Comparison of ENCODE assay signal across 13 cellular contexts in genomic region chr3:197753263-197753662, GRCh38. TPM values are rescaled to one million over a fixed set of nuclear protein-coding genes. Genes with fewer than 3 reads are reported as not detected.
A peak's percentile ranks its signal among the peaks of the same experiment; 100 is the strongest.
DNase-seq lines count a peak whose midpoint lies in the region; ATAC-seq and TF ChIP-seq lines count a peak whose summit lies in the region.
"Had no signal": no experiment of that assay in that cellular context is flagged by ENCODE, and none has a peak within 500 bp of the region (broad histone marks: within the 10 kb centered on the region; RNA-seq: fewer than 3 reads in every experiment).

No MANE protein-coding gene starts in this region.

- H2BK120ac ChIP-seq in IMR-90 (ENCODE audit: low read depth, low read length), result no peak overlapping the region

- H3K79me1 ChIP-seq in IMR-90 (ENCODE audit: low read depth in 1 of 2, low read length in 2 of 2), result peaks cover 10 to 36% of the 10 kb centered on the region in 2 experiments; a peak in 3 of 4 replicates

- H3K56ac ChIP-seq in IMR-90 (ENCODE audit: extremely low read depth, insufficient read depth, low read length), result no peak overlapping the region

- no peak overlapping the region for H3K4me3 Mint-ChIP-seq in activated T-cell treated with anti-CD3 and anti-CD28 coated beads, Interleukin-2, amount 50 U/mL, for 24 hours
- no peak overlapping the region for H3K4me3 Mint-ChIP-seq in central memory CD8-positive, alpha-beta T cell

- no peak overlapping the region for H4K91ac ChIP-seq in IMR-90 (ENCODE audit: insufficient read depth, low read depth, low read length)

- no peak overlapping the region for H3K18ac ChIP-seq in IMR-90 (ENCODE audit: low read depth, low read length)

- H2BK15ac ChIP-seq in IMR-90 (ENCODE audit: low read depth, low read length), result no peak overlapping the region

- POLR2A ChIA-PET in IMR-90 (lab: Charles Lee; ENCODE audit: unreplicated experiment), result no interaction called here

- DNase-seq in activated T-cell treated with anti-CD3 and anti-CD28 coated beads, Interleukin-2, amount 50 U/mL, for 24 hours, result no peak
- DNase-seq in activated T-cell treated with anti-CD3 and anti-CD28 coated beads for 4 hours (no peak), IMR-90 (no peak), gastrocnemius medialis (no peak), stomach (no peak), 8988T (no peak), D341Med (ENCODE audit: low spot score) (no peak)
- no peak for DNase-seq in central memory CD8-positive, alpha-beta T cell (ENCODE audit: low spot score in 2 of 2)
- DNase-seq: BE2C, NCI-H2171 had no signal

- H3K4me2 ChIP-seq in IMR-90 (ENCODE audit: low read depth, low read length), result no peak overlapping the region
- H3K4me2 ChIP-seq: smooth muscle cell had no signal

- H2BK5ac ChIP-seq in IMR-90 (ENCODE audit: low read depth, low read length, poor library complexity, severe bottlenecking), result no peak overlapping the region

- peaks cover 25% of the 10 kb centered on the region for H3K36me3 Mint-ChIP-seq in activated T-cell treated with anti-CD3 and anti-CD28 coated beads, Interleukin-2, amount 50 U/mL, for 24 hours (ENCODE audit: low read depth)
- H3K36me3 Mint-ChIP-seq in central memory CD8-positive, alpha-beta T cell (ENCODE audit: insufficient read depth), result peaks cover 10% of the 10 kb centered on the region

- CTCF ChIA-PET in IMR-90 (lab: Yijun Ruan, JAX), result interaction anchor here (1.0 kb wide), 1 partner anchor 25 kb away, joined by 5 read pairs; no protein-coding TSS in a partner anchor

- TF ChIP-seq EP300 in stomach (IDR thresholded peaks at IDR 0.05), result no peak

- H3K9me3 ChIP-seq in IMR-90 (ENCODE audit: control insufficient read depth, insufficient read depth, low read length), result no peaks in the 10 kb centered on the region
- no peaks in the 10 kb centered on the region for H3K9me3 ChIP-seq in gastrocnemius medialis
- no peaks in the 10 kb centered on the region for H3K9me3 ChIP-seq in stomach
- H3K9me3 ChIP-seq: BE2C had no signal

- H3K27ac Mint-ChIP-seq in activated T-cell treated with anti-CD3 and anti-CD28 coated beads, Interleukin-2, amount 50 U/mL, for 24 hours, result peak overlapping the region; percentile 55
- peak overlapping the region; percentile 86 for H3K27ac Mint-ChIP-seq in central memory CD8-positive, alpha-beta T cell (ENCODE audit: low read depth)

- H2AK9ac ChIP-seq in IMR-90 (replicated peaks; ENCODE audit: low read depth, low read length, poor library complexity), result no peak overlapping the region

- BruUV-seq in IMR-90 (replicated peaks; lab: Mats Ljungman, UMichigan), result TSS peak; percentile 25

- no peak overlapping the region for H3K4ac ChIP-seq in IMR-90 (ENCODE audit: low read depth, low read length)

- H2BK20ac ChIP-seq in IMR-90 (ENCODE audit: low read depth, low read length), result no peak overlapping the region

- H3K4me3 ChIP-seq in IMR-90 (ENCODE audit: insufficient read depth, low read depth, low read length) (no peak overlapping the region), gastrocnemius medialis (no peak overlapping the region), stomach (no peak overlapping the region)
- H3K4me3 ChIP-seq: smooth muscle cell had no signal

- WGBS in IMR-90 (ENCODE audit: extremely low coverage in 2 of 2, insufficient read length in 1 of 2), 2 experiments, result no CpG with 5 or more reads among the region's 3 CpGs
- WGBS in stomach, 5 donors, result 86 to 95% (median 93%) methylated on average over 3 of the region's 3 CpGs

- H3K9me1 ChIP-seq in IMR-90 (ENCODE audit: insufficient read depth, low read length), result peaks cover 6% of the 10 kb centered on the region; the same call in 1 of the 2 replicates

- no peaks in the 10 kb centered on the region for H3K9me3 Mint-ChIP-seq in activated T-cell treated with anti-CD3 and anti-CD28 coated beads, Interleukin-2, amount 50 U/mL, for 24 hours
- no peaks in the 10 kb centered on the region for H3K9me3 Mint-ChIP-seq in central memory CD8-positive, alpha-beta T cell

- H3K27ac ChIP-seq in IMR-90 (ENCODE audit: insufficient read depth, low read length), result no peak overlapping the region
- peak overlapping the region; percentile 93 to 100 (median 100) for H3K27ac ChIP-seq in gastrocnemius medialis
- H3K27ac ChIP-seq in stomach, result no peak overlapping the region
- H3K27ac ChIP-seq: epithelial cell of prostate, RWPE1 had no signal

- no peak for TF ChIP-seq RAD21 in IMR-90 (IDR thresholded peaks at IDR 0.05; ENCODE audit: low read length)

- H2AFZ ChIP-seq in IMR-90 (replicated peaks; ENCODE audit: low read length, poor library complexity), result no peak overlapping the region

- peaks cover 52% of the 10 kb centered on the region for H3K4me1 Mint-ChIP-seq in activated T-cell treated with anti-CD3 and anti-CD28 coated beads, Interleukin-2, amount 50 U/mL, for 24 hours (ENCODE audit: low read depth)
- H3K4me1 Mint-ChIP-seq in central memory CD8-positive, alpha-beta T cell, result peaks cover 52% of the 10 kb centered on the region

- TF ChIP-seq CTCF in IMR-90 (conservative IDR thresholded peaks at IDR 0.05; ENCODE audit: low read depth, low read length) (no peak), gastrocnemius medialis (IDR thresholded peaks at IDR 0.05 in 4 of 5, conservative IDR thresholded peaks at IDR 0.05 in 1 of 5) (peak in 3 of 5 experiments; percentile 14 to 34 (median 26)), stomach (IDR thresholded peaks at IDR 0.05) (peak in 1 of 7 experiments; percentile 14)

- H4K20me1 ChIP-seq in IMR-90 (ENCODE audit: insufficient read depth, low read length), result peaks cover 57% of the 10 kb centered on the region

- intact Hi-C loops in IMR-90 (cut with micrococcal nuclease) (no loop called here), gastrocnemius medialis (cut with DNase I; ENCODE audit: low total_unique reads) (loop anchor here (5.0 to 10.0 kb wide), 2 partner anchors 39 to 202 kb away; partner anchors contain the start of genes LRCH3 and RPL35A), stomach (cut with DNase I; ENCODE audit: low total_unique reads) (no loop called here)

- H3K27me3 ChIP-seq in IMR-90 (ENCODE audit: control insufficient read depth, insufficient read depth, low read length) (no peaks in the 10 kb centered on the region), gastrocnemius medialis (no peaks in the 10 kb centered on the region), stomach (no peaks in the 10 kb centered on the region)
- H3K27me3 ChIP-seq: BE2C had no signal

- H3K27me3 Mint-ChIP-seq in activated T-cell treated with anti-CD3 and anti-CD28 coated beads, Interleukin-2, amount 50 U/mL, for 24 hours, result no peaks in the 10 kb centered on the region
- H3K27me3 Mint-ChIP-seq in central memory CD8-positive, alpha-beta T cell, result no peaks in the 10 kb centered on the region

- H2AK5ac ChIP-seq in IMR-90 (ENCODE audit: low read depth, low read length), result no peak overlapping the region

- no peak overlapping the region for H3K9ac ChIP-seq in IMR-90 (ENCODE audit: low read depth, low read length)

- ATAC-seq in IMR-90 (ENCODE audit: low read depth), result no peak
- no peak for ATAC-seq in central memory CD8-positive, alpha-beta T cell (replicated peaks; ENCODE audit: extremely low read depth, poor library complexity, severe bottlenecking)
- no peak for ATAC-seq in gastrocnemius medialis

- dilution Hi-C loops in IMR-90 (cut with HindIII; ENCODE audit: low sequenced_read_pairs, unreplicated experiment), result no loop called here

- no peak overlapping the region for H3K23ac ChIP-seq in IMR-90 (ENCODE audit: low read depth, low read length)

- TF ChIP-seq POLR2A in IMR-90 (IDR thresholded peaks at IDR 0.05; ENCODE audit: low read depth, low read length), result no peak
- TF ChIP-seq POLR2A in gastrocnemius medialis (IDR thresholded peaks at IDR 0.05), result no peak
- no peak for TF ChIP-seq POLR2A in stomach (IDR thresholded peaks at IDR 0.05)

- H3K14ac ChIP-seq in IMR-90 (replicated peaks; ENCODE audit: low read depth, low read length), result no peak overlapping the region

- peaks cover 4% of the 10 kb centered on the region for H3K4me1 ChIP-seq in IMR-90 (ENCODE audit: control insufficient read depth, insufficient read depth, low read length)
- peaks cover 37 to 61% of the 10 kb centered on the region in 2 donors for H3K4me1 ChIP-seq in gastrocnemius medialis
- H3K4me1 ChIP-seq in stomach, result peaks cover 19 to 69% (median 43%) of the 10 kb centered on the region in 4 donors
- H3K4me1 ChIP-seq: BE2C had no signal

- H4K5ac ChIP-seq in IMR-90 (ENCODE audit: low read depth, low read length), result no peak overlapping the region

- H3K36me3 ChIP-seq in IMR-90 (ENCODE audit: control insufficient read depth, insufficient read depth, low read length), result peaks cover 5% of the 10 kb centered on the region
- H3K36me3 ChIP-seq in gastrocnemius medialis, result peaks cover 0 to 16% of the 10 kb centered on the region in 2 donors
- peaks cover 0 to 19% (median 14%) of the 10 kb centered on the region in 4 donors for H3K36me3 ChIP-seq in stomach

- no peak overlapping the region for H4K8ac ChIP-seq in IMR-90 (ENCODE audit: low read depth in 2 of 2, low read length in 2 of 2)

- in situ Hi-C loops in IMR-90 (cut with MboI; ENCODE audit: low sequenced_read_pairs) (no loop called here), gastrocnemius medialis (cut with MboI; ENCODE audit: low sequenced_read_pairs in 4 of 4) (no loop called here)

RNA-seq across cellular contexts. Expression of gene FYTTD1, which starts 3.6 kb away (rescaled TPM):
- total RNA-seq in IMR-90 (2012; rRNA removed) (50.2 and 67.2 TPM in 2 replicates), gastrocnemius medialis (100 to 1,000 TPM in 3 of 4 donors, 10 to 100 TPM in 1; 77.7 to 184 (median 111) TPM), stomach (10 to 100 TPM; 26.3 to 47.0 (median 38.5) TPM)
- polyA plus RNA-seq in IMR-90 (2012; rRNA removed) (15.4 and 20.4 TPM in 2 replicates), stomach (10 to 100 TPM in 2 of 3 donors, 1 to 10 TPM in 1; 9.4 to 21.1 (median 15.5) TPM)
- polyA plus RNA-seq in IMR-90 (2012; cell fraction: cytosol; rRNA removed), result 2.2 and 3.6 TPM in 2 replicates
- polyA plus RNA-seq in IMR-90 (2012; cell fraction: nucleus; rRNA removed; ENCODE audit: low replicate concordance), result 1.6 and 12.9 TPM in 2 replicates

RNA-seq across cellular contexts. Expression of gene RUBCN, which starts 16.6 kb away (rescaled TPM):
- total RNA-seq in IMR-90 (2012; rRNA removed), result 8.3 and 10.8 TPM in 2 replicates
- polyA plus RNA-seq in IMR-90 (2012; rRNA removed), result 11.8 and 12.6 TPM in 2 replicates
- polyA plus RNA-seq in IMR-90 (2012; cell fraction: cytosol; rRNA removed), result 6.2 and 10.4 TPM in 2 replicates
- 31.5 and 32.7 TPM in 2 replicates for polyA plus RNA-seq in IMR-90 (2012; cell fraction: nucleus; rRNA removed; ENCODE audit: low replicate concordance)
- total RNA-seq in gastrocnemius medialis, result 10 to 100 TPM; 15.6 to 33.1 (median 21.6) TPM
- total RNA-seq in stomach, result 10 to 100 TPM; 15.2 to 96.8 (median 67.0) TPM
- polyA plus RNA-seq in stomach, result 1 to 10 TPM; 5.4 to 6.5 (median 6.1) TPM

RNA-seq across cellular contexts. Expression of gene LRCH3, which starts 37.8 kb away (rescaled TPM):
- total RNA-seq in IMR-90 (2012; rRNA removed) (28.5 and 33.1 TPM in 2 replicates), gastrocnemius medialis (100 to 1,000 TPM in 1 of 4 donors, 10 to 100 TPM in 3; 18.0 to 126 (median 26.7) TPM), stomach (100 to 1,000 TPM in 1 of 5 donors, 10 to 100 TPM in 4; 28.7 to 117 (median 47.3) TPM)
- polyA plus RNA-seq in IMR-90 (2012; rRNA removed) (30.4 and 40.5 TPM in 2 replicates), stomach (1 to 10 TPM; 5.9 to 6.7 (median 6.6) TPM)
- 14.1 and 42.1 TPM in 2 replicates for polyA plus RNA-seq in IMR-90 (2012; cell fraction: cytosol; rRNA removed)
- 19.7 and 60.8 TPM in 2 replicates for polyA plus RNA-seq in IMR-90 (2012; cell fraction: nucleus; rRNA removed; ENCODE audit: low replicate concordance)

Comparison
In these comparisons a context has a peak if more than half of its experiments do, and no peak if none do; other contexts are left out.
1. H3K27ac ChIP-seq: peak in gastrocnemius medialis (4 of 4); none in IMR-90 (single experiment) and stomach (0 of 5).